In the genomic region with DNA sequence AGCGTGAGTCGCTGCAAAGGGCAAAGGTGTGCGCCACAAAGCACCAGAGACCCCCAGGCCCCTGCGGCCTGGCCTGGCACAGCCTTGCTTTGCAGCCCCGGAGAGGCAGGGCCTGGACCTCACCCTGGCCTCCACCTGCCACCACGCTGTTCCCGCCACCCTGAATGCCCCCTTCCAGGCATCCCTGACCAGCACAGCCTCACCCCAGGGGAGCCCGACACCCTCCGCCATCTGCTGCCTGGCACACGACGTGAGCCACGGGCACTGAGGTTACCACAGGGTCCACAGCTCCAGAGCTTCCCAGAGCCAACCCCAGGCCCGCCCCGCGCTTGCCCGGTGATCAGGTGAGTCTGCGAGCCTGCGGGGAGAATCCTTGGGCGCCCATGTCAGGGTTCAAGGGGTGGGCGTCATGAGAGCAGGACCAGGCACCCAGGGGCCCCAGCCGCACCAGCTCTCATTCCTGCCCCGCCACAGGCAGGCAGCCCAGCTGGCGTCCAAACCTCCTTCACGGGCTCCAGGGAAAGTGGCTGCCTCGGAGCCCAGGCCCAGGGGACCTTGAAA, we compare ENCODE assay signal across 10 cellular contexts.
DNase-seq lines count a peak whose midpoint lies in the region; ATAC-seq and TF ChIP-seq lines count a peak whose summit lies in the region.
"Had no signal": no experiment of that assay in that cellular context is flagged by ENCODE, and none has a peak within 500 bp of the region (broad histone marks: within the 10 kb centered on the region; RNA-seq: fewer than 3 reads in every experiment).

No MANE protein-coding gene starts in this region.

- no peaks in the 10 kb centered on the region for H3K9me3 Mint-ChIP-seq in activated CD8-positive, alpha-beta memory T cell treated with anti-CD3 and anti-CD28 coated beads, Interleukin-2, amount 10 ng/mL, durations not matched to agents 7 days and 5 days (ENCODE audit: low read depth)
- H3K9me3 Mint-ChIP-seq in T-cell (no peaks in the 10 kb centered on the region), type B pancreatic cell (no peaks in the 10 kb centered on the region)

- CTCF ChIA-PET in activated CD8-positive, alpha-beta memory T cell treated with anti-CD3 and anti-CD28 coated beads, Interleukin-2, amount 10 ng/mL, durations not matched to agents 7 days and 5 days (lab: Charles Lee), result no interaction called here
- CTCF ChIA-PET in T-cell (lab: Charles Lee), result interaction anchor here in 1 of 2 donors (0.6 kb wide), 1 partner anchor 11 kb away, joined by 6 read pairs; no protein-coding TSS in a partner anchor

- TF ChIP-seq CTCF in left lung (IDR thresholded peaks at IDR 0.05), result no peak
- no peak for TF ChIP-seq CTCF in thoracic aorta (IDR thresholded peaks at IDR 0.05)
- TF ChIP-seq CTCF in type B pancreatic cell (conservative IDR thresholded peaks at IDR 0.05), result no peak

- DNase-seq in activated CD8-positive, alpha-beta memory T cell treated with anti-CD3 and anti-CD28 coated beads, Interleukin-2, amount 10 ng/mL, durations not matched to agents 7 days and 5 days, result no peak
- DNase-seq in activated CD8-positive, alpha-beta memory T cell treated with anti-CD3 and anti-CD28 coated beads, Interleukin-2, amount 50 U/mL, for 48 hours, result no peak
- DNase-seq in T-cell (no peak), left lung (peak in 1 of 2 donors; percentile 72), thoracic aorta (ENCODE audit: low spot score) (no peak), type B pancreatic cell (ENCODE audit: extremely low spot score, unreplicated experiment) (no peak)
- no peak for DNase-seq in activated CD4-positive, alpha-beta T cell treated with anti-CD3 and anti-CD28 coated beads, Interleukin-2, amount 50 U/mL, for 4 hours
- DNase-seq: GDM1, NCI-H2227 treated with DMSO at 0.1 percent for 48 hours had no signal

- peaks cover 7% of the 10 kb centered on the region for H3K36me3 Mint-ChIP-seq in activated CD8-positive, alpha-beta memory T cell treated with anti-CD3 and anti-CD28 coated beads, Interleukin-2, amount 10 ng/mL, durations not matched to agents 7 days and 5 days
- peaks cover 12% of the 10 kb centered on the region for H3K36me3 Mint-ChIP-seq in T-cell
- no peaks in the 10 kb centered on the region for H3K36me3 Mint-ChIP-seq in type B pancreatic cell

- POLR2A ChIA-PET in T-cell (lab: Charles Lee), result interaction anchor here in 1 of 2 donors (0.6 kb wide), 1 partner anchor 48 kb away, joined by 3 read pairs; no protein-coding TSS in a partner anchor

- H3K4me1 ChIP-seq in left lung, result peaks cover 0 to 48% of the 10 kb centered on the region in 2 donors
- no peaks in the 10 kb centered on the region for H3K4me1 ChIP-seq in thoracic aorta (ENCODE audit: control insufficient read depth in 1 of 2, low read depth in 2 of 2)

- H3K27ac Mint-ChIP-seq in activated CD8-positive, alpha-beta memory T cell treated with anti-CD3 and anti-CD28 coated beads, Interleukin-2, amount 10 ng/mL, durations not matched to agents 7 days and 5 days, result no peak overlapping the region
- H3K27ac Mint-ChIP-seq in T-cell (peak overlapping the region in 1 of 2 donors; percentile 93), type B pancreatic cell (no peak overlapping the region)

- H3K27me3 Mint-ChIP-seq in activated CD8-positive, alpha-beta memory T cell treated with anti-CD3 and anti-CD28 coated beads, Interleukin-2, amount 10 ng/mL, durations not matched to agents 7 days and 5 days, result no peaks in the 10 kb centered on the region
- H3K27me3 Mint-ChIP-seq in T-cell, result no peaks in the 10 kb centered on the region
- peaks cover 27% of the 10 kb centered on the region for H3K27me3 Mint-ChIP-seq in type B pancreatic cell

- intact Hi-C loops in left lung (cut with DNase I), result no loop called here

- H3K36me3 ChIP-seq in left lung, result no peaks in the 10 kb centered on the region
- no peaks in the 10 kb centered on the region for H3K36me3 ChIP-seq in thoracic aorta

- H3K27ac ChIP-seq in left lung, result peak overlapping the region; percentile 39 to 86
- no peak overlapping the region for H3K27ac ChIP-seq in thoracic aorta

- H3K4me1 Mint-ChIP-seq in activated CD8-positive, alpha-beta memory T cell treated with anti-CD3 and anti-CD28 coated beads, Interleukin-2, amount 10 ng/mL, durations not matched to agents 7 days and 5 days, result peaks cover 25% of the 10 kb centered on the region
- H3K4me1 Mint-ChIP-seq in T-cell, result peaks cover 37 to 47% (median 42%) of the 10 kb centered on the region in 3 donors
- H3K4me1 Mint-ChIP-seq in type B pancreatic cell (ENCODE audit: unreplicated experiment), result peaks cover 5% of the 10 kb centered on the region

- ATAC-seq in activated CD8-positive, alpha-beta memory T cell treated with anti-CD3 and anti-CD28 coated beads, Interleukin-2, amount 10 ng/mL, durations not matched to agents 7 days and 5 days, result no peak
- no peak for ATAC-seq in T-cell (replicated peaks in 1 of 4)
- no peak for ATAC-seq in left lung
- no peak for ATAC-seq in thoracic aorta (ENCODE audit: insufficient number of reproducible peaks, low FRiP score, low read depth)
- no peak for ATAC-seq in GM18519 (IDR thresholded peaks at IDR 0.05; ENCODE audit: low FRiP score, unreplicated experiment)

- H3K9me3 ChIP-seq in left lung, result no peaks in the 10 kb centered on the region
- no peaks in the 10 kb centered on the region for H3K9me3 ChIP-seq in thoracic aorta

- H3K4me3 ChIP-seq in left lung (peak overlapping the region; percentile 32 to 59), thoracic aorta (peak overlapping the region; percentile 69)

- H3K27me3 ChIP-seq in left lung (peaks cover 0 to 12% of the 10 kb centered on the region in 2 donors), thoracic aorta (replicated peaks; ENCODE audit: insufficient read depth) (no peaks in the 10 kb centered on the region)

- H3K4me3 Mint-ChIP-seq in activated CD8-positive, alpha-beta memory T cell treated with anti-CD3 and anti-CD28 coated beads, Interleukin-2, amount 10 ng/mL, durations not matched to agents 7 days and 5 days, result peak overlapping the region; percentile 82
- peak overlapping the region; percentile 91 to 95 (median 93) for H3K4me3 Mint-ChIP-seq in T-cell
- H3K4me3 Mint-ChIP-seq in type B pancreatic cell, result no peak overlapping the region

Comparison
In these comparisons a context has a peak if more than half of its experiments do, and no peak if none do; other contexts are left out.
1. H3K27ac ChIP-seq: peak in left lung (2 of 2); none in thoracic aorta (0 of 2).